Comparison of ENCODE assay signal across 10 cellular contexts in genomic region chrX:136754641-136755040, GRCh38. TPM values are rescaled to one million over a fixed set of nuclear protein-coding genes. Genes with fewer than 3 reads are reported as not detected.
DNase-seq lines count a peak whose midpoint lies in the region; ATAC-seq, FAIRE-seq and TF ChIP-seq lines count a peak whose summit lies in the region.
"Had no signal": no experiment of that assay in that cellular context is flagged by ENCODE, and none has a peak within 500 bp of the region (broad histone marks: within the 10 kb centered on the region; RNA-seq: fewer than 3 reads in every experiment).

No MANE protein-coding gene starts in this region.

- no peak for FAIRE-seq in GM12891 (lab: Jason Lieb, UNC)

- no peak for TF ChIP-seq POLR2A in GM12891 (IDR thresholded peaks at IDR 0.05; ENCODE audit: low read depth, low read length)

- H3K4me3 ChIP-seq in right cardiac atrium (ENCODE audit: low read length) (no peak overlapping the region), tibial artery (no peak overlapping the region)

- CTCF ChIA-PET in activated CD8-positive, alpha-beta T cell treated with anti-CD3 and anti-CD28 coated beads for 36 hours (lab: Charles Lee): interaction anchor here (1.3 kb wide), 1 partner anchor 9 kb away, joined by 3 read pairs; no protein-coding TSS in a partner anchor

- no peaks in the 10 kb centered on the region for H3K9me3 ChIP-seq in right cardiac atrium (ENCODE audit: control insufficient read depth, low read length)
- H3K9me3 ChIP-seq in tibial artery: no peaks in the 10 kb centered on the region

- no peak overlapping the region for H3K4me3 Mint-ChIP-seq in activated CD8-positive, alpha-beta T cell treated with anti-CD3 and anti-CD28 coated beads for 36 hours
- H3K4me3 Mint-ChIP-seq in osteocyte (ENCODE audit: unreplicated experiment): no peak overlapping the region

- peak overlapping the region; percentile 52 for H3K27ac Mint-ChIP-seq in activated CD8-positive, alpha-beta T cell treated with anti-CD3 and anti-CD28 coated beads for 36 hours
- no peak overlapping the region for H3K27ac Mint-ChIP-seq in osteocyte (ENCODE audit: unreplicated experiment)

- intact Hi-C loops in activated CD8-positive, alpha-beta T cell treated with anti-CD3 and anti-CD28 coated beads for 36 hours (cut with micrococcal nuclease): no loop called here
- intact Hi-C loops in right cardiac atrium (cut with DNase I) (no loop called here), tibial artery (cut with DNase I; ENCODE audit: low total_unique reads) (no loop called here)

- no peaks in the 10 kb centered on the region for H3K9me3 Mint-ChIP-seq in activated CD8-positive, alpha-beta T cell treated with anti-CD3 and anti-CD28 coated beads for 36 hours
- peaks cover 4% of the 10 kb centered on the region for H3K9me3 Mint-ChIP-seq in osteocyte (ENCODE audit: unreplicated experiment)

- POLR2A ChIA-PET in activated CD8-positive, alpha-beta T cell treated with anti-CD3 and anti-CD28 coated beads for 36 hours (lab: Charles Lee): interaction anchor here (1.0 kb wide), 1 partner anchor 14 kb away, joined by 3 read pairs; no protein-coding TSS in a partner anchor

- H3K27me3 Mint-ChIP-seq in activated CD8-positive, alpha-beta T cell treated with anti-CD3 and anti-CD28 coated beads for 36 hours: no peaks in the 10 kb centered on the region
- no peaks in the 10 kb centered on the region for H3K27me3 Mint-ChIP-seq in osteocyte (ENCODE audit: unreplicated experiment)

- DNase-seq in stimulated activated CD4-positive, alpha-beta T cell treated with anti-CD3 and anti-CD28 coated beads, Interleukin-1b, Interleukin-23, amount 100 ng/mL, for 48 hours: peak; percentile 25
- no peak for DNase-seq in stimulated activated CD4-positive, alpha-beta T cell treated with anti-CD3 and anti-CD28 coated beads, Interleukin-12 subunit alpha, Interleukin-12 subunit beta, amount 100 ng/mL, for 4 hours
- DNase-seq in activated CD8-positive, alpha-beta T cell treated with anti-CD3 and anti-CD28 coated beads for 36 hours: peak; percentile 64
- DNase-seq in right cardiac atrium (peak; percentile 34 to 74 (median 74)), tibial artery (peak; percentile 34 to 65), mesenteric fat pad (ENCODE audit: low spot score) (no peak), GM12891 (ENCODE audit: insufficient read length, low spot score) (no peak), osteocyte (ENCODE audit: extremely low spot score, unreplicated experiment) (no peak)
- DNase-seq: HCEC 1CT, OCI-M1 had no signal

- 47% methylated on average over 3 of the region's 3 CpGs for WGBS in right cardiac atrium

- no peak overlapping the region for H3K27ac ChIP-seq in right cardiac atrium (ENCODE audit: low read length)
- H3K27ac ChIP-seq in tibial artery: no peak overlapping the region

- H3K4me1 Mint-ChIP-seq in activated CD8-positive, alpha-beta T cell treated with anti-CD3 and anti-CD28 coated beads for 36 hours (ENCODE audit: low read depth): peaks cover 74% of the 10 kb centered on the region
- H3K4me1 Mint-ChIP-seq in osteocyte (ENCODE audit: unreplicated experiment): peaks cover 6% of the 10 kb centered on the region

- no peaks in the 10 kb centered on the region for H3K36me3 ChIP-seq in tibial artery

- H3K36me3 Mint-ChIP-seq in activated CD8-positive, alpha-beta T cell treated with anti-CD3 and anti-CD28 coated beads for 36 hours (ENCODE audit: low read depth): peaks cover 11% of the 10 kb centered on the region
- H3K36me3 Mint-ChIP-seq in osteocyte (ENCODE audit: unreplicated experiment): no peaks in the 10 kb centered on the region

- H3K4me1 ChIP-seq in right cardiac atrium (ENCODE audit: control insufficient read depth, insufficient read depth, low read length) (peaks cover 5% of the 10 kb centered on the region), tibial artery (peaks cover 0 to 21% (median 1%) of the 10 kb centered on the region in 4 donors)

- ATAC-seq in activated CD8-positive, alpha-beta T cell treated with anti-CD3 and anti-CD28 coated beads for 36 hours: peak; percentile 54
- peak; percentile 77 to 84 for ATAC-seq in right cardiac atrium

- H3K27me3 ChIP-seq in right cardiac atrium (ENCODE audit: control insufficient read depth, insufficient read depth): no peaks in the 10 kb centered on the region
- H3K27me3 ChIP-seq in tibial artery: no peaks in the 10 kb centered on the region

- TF ChIP-seq CTCF in activated CD8-positive, alpha-beta T cell treated with anti-CD3 and anti-CD28 coated beads for 36 hours (IDR thresholded peaks at IDR 0.05): no peak
- TF ChIP-seq CTCF in tibial artery (IDR thresholded peaks at IDR 0.05): no peak
- TF ChIP-seq CTCF in osteocyte (IDR thresholded peaks at IDR 0.05): no peak

TF ChIP-seq in GM12891, 5 proteins besides CTCF, POLR2A, EP300 and RAD21:
- TF ChIP-seq TAF1 (IDR thresholded peaks at IDR 0.05; ENCODE audit: low read depth, low read length) (no peak), POLR2AphosphoS5 (IDR thresholded peaks at IDR 0.05; ENCODE audit: low read depth, low read length) (no peak), PAX5 (IDR thresholded peaks at IDR 0.05; ENCODE audit: insufficient read depth, low read length, severe bottlenecking) (no peak), SPI1 (IDR thresholded peaks at IDR 0.05; ENCODE audit: low read depth, low read length) (no peak), POU2F2 (IDR thresholded peaks at IDR 0.05; ENCODE audit: low read depth, low read length) (no peak)

RNA-seq across cellular contexts. Expression of gene ARHGEF6, which starts 26.1 kb away (rescaled TPM):
- total RNA-seq in activated CD8-positive, alpha-beta T cell treated with anti-CD3 and anti-CD28 coated beads for 36 hours: 10 to 100 TPM; 45.7 to 45.8 TPM
- 10 to 100 TPM; 36.1 to 43.2 (median 38.6) TPM for total RNA-seq in right cardiac atrium
- 17.1 TPM for polyA plus RNA-seq in right cardiac atrium
- total RNA-seq in mesenteric fat pad: 84.1 TPM
- 10.1 TPM for polyA plus RNA-seq in GM12891 (2012; ENCODE audit: low read depth, missing spikeins)
- 8.5 and 8.7 TPM in 2 replicates for total RNA-seq in osteocyte

Comparison
In these comparisons a context has a peak if more than half of its experiments do, and no peak if none do; other contexts are left out.
1. DNase-seq: peak in stimulated activated CD4-positive, alpha-beta T cell treated with anti-CD3 and anti-CD28 coated beads, Interleukin-1b, Interleukin-23, amount 100 ng/mL, for 48 hours (single experiment), activated CD8-positive, alpha-beta T cell treated with anti-CD3 and anti-CD28 coated beads for 36 hours (single experiment), right cardiac atrium (3 of 3) and tibial artery (2 of 2); none in stimulated activated CD4-positive, alpha-beta T cell treated with anti-CD3 and anti-CD28 coated beads, Interleukin-12 subunit alpha, Interleukin-12 subunit beta, amount 100 ng/mL, for 4 hours (single experiment), mesenteric fat pad (single experiment), GM12891 (single experiment) and osteocyte (single experiment).